Comparison of ENCODE assay signal across 7 cellular contexts in the genomic region with DNA sequence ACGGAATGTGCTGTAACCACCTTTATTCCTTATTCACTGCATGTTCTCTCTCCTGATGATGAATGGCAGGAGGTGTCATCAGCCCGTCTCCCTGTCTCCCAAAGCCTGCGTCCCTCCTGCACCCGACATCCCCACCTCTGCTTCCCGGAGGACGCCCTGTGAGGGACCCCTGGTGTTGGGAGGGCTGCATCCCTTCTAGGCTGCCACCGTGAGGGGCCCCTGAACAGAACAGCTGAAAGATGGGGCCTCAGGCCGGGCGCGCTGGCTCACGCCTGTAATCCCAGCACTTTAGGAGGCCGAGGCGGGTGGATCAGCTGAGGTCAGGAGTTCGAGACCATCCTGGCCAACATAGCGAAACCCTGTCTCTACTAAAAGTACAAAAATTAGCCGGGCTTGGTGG. TPM values are rescaled to one million over a fixed set of nuclear protein-coding genes. Genes with fewer than 3 reads are reported as not detected.
DNase-seq lines count a peak whose midpoint lies in the region; ATAC-seq and TF ChIP-seq lines count a peak whose summit lies in the region.
"Not testable (repeated sequence)": the region's sequence is repeated elsewhere in the genome, so short reads cannot be mapped to it uniquely, and the experiment has no call there.

No MANE protein-coding gene starts in this region.

- H3K4me2 ChIP-seq in mesenchymal stem cell (ENCODE audit: low read length, poor library complexity, severe bottlenecking), result not testable (repeated sequence)

- H3K4me1 Mint-ChIP-seq in T-helper 17 cell; activated naive CD8-positive, alpha-beta T cell treated with anti-CD3 and anti-CD28 coated beads, Interleukin-2, amount 10 ng/mL, durations not matched to agents 7 days and 5 days: not testable (repeated sequence)

- H3K18ac ChIP-seq in mesenchymal stem cell (ENCODE audit: low read depth in 1 of 2, low read length in 2 of 2), result not testable (repeated sequence)

- not testable (repeated sequence) for H3K4me3 ChIP-seq in mesenchymal stem cell (ENCODE audit: insufficient read depth in 1 of 2, low read depth in 1 of 2, low read length in 2 of 2); sigmoid colon

- H2AFZ ChIP-seq in mesenchymal stem cell (ENCODE audit: low read depth, low read length), result not testable (repeated sequence)

- H3K23ac ChIP-seq in mesenchymal stem cell (ENCODE audit: low read length in 2 of 2), result not testable (repeated sequence)

- H4K8ac ChIP-seq in mesenchymal stem cell (ENCODE audit: low read length), result not testable (repeated sequence)

- not testable (repeated sequence) for TF ChIP-seq EP300 in sigmoid colon (IDR thresholded peaks at IDR 0.05)

- not testable (repeated sequence) for H2BK5ac ChIP-seq in mesenchymal stem cell (ENCODE audit: low read depth, low read length, poor library complexity, severe bottlenecking)

- not testable (repeated sequence) for H3K4me3 Mint-ChIP-seq in T-helper 17 cell; activated naive CD8-positive, alpha-beta T cell treated with anti-CD3 and anti-CD28 coated beads, Interleukin-2, amount 10 ng/mL, durations not matched to agents 7 days and 5 days

- H3K4ac ChIP-seq in mesenchymal stem cell (ENCODE audit: low read depth in 1 of 2, low read length in 2 of 2), result not testable (repeated sequence)

- POLR2A ChIA-PET in activated naive CD8-positive, alpha-beta T cell treated with anti-CD3 and anti-CD28 coated beads, Interleukin-2, amount 10 ng/mL, durations not matched to agents 7 days and 5 days (lab: Charles Lee), result not testable (repeated sequence)

- H3K9me3 Mint-ChIP-seq in activated naive CD8-positive, alpha-beta T cell treated with anti-CD3 and anti-CD28 coated beads, Interleukin-2, amount 10 ng/mL, durations not matched to agents 7 days and 5 days, result peaks cover 24% of the 10 kb centered on the region

- not testable (repeated sequence) for H3K36me3 Mint-ChIP-seq in T-helper 17 cell (ENCODE audit: low read depth)
- H3K36me3 Mint-ChIP-seq in activated naive CD8-positive, alpha-beta T cell treated with anti-CD3 and anti-CD28 coated beads, Interleukin-2, amount 10 ng/mL, durations not matched to agents 7 days and 5 days, result peaks cover 59% of the 10 kb centered on the region

- peak overlapping the region; percentile 54 for H4K91ac ChIP-seq in mesenchymal stem cell (ENCODE audit: low read length)

- H2BK120ac ChIP-seq in mesenchymal stem cell (ENCODE audit: low read depth, low read length), result not testable (repeated sequence)

- H3K9me3 ChIP-seq in T-helper 17 cell (ENCODE audit: control insufficient read depth, low read length, poor library complexity, severe bottlenecking); sigmoid colon: not testable (repeated sequence)
- peaks cover 23% of the 10 kb centered on the region for H3K9me3 ChIP-seq in mesenchymal stem cell (ENCODE audit: control insufficient read depth, low read length)

- ATAC-seq in T-helper 17 cell; activated naive CD8-positive, alpha-beta T cell treated with anti-CD3 and anti-CD28 coated beads, Interleukin-2, amount 10 ng/mL, durations not matched to agents 7 days and 5 days (ENCODE audit: low read depth); left ventricle myocardium superior: not testable (repeated sequence)

- 94% methylated on average over 16 of the region's 16 CpGs for WGBS in mesenchymal stem cell
- WGBS in sigmoid colon, 2 donors, result 92 to 93% methylated on average over 16 of the region's 16 CpGs

- H3K36me3 ChIP-seq in mesenchymal stem cell (ENCODE audit: control insufficient read depth in 1 of 2, insufficient read depth in 2 of 2, low read depth in 1 of 2, low read length in 2 of 2), result peaks cover 51 to 64% of the 10 kb centered on the region in 2 experiments
- peaks cover 11 to 49% (median 26%) of the 10 kb centered on the region in 4 donors for H3K36me3 ChIP-seq in sigmoid colon

- H3K9ac ChIP-seq in mesenchymal stem cell (ENCODE audit: low read length), result not testable (repeated sequence)

- not testable (repeated sequence) for H2AK5ac ChIP-seq in mesenchymal stem cell (ENCODE audit: low read length, severe bottlenecking)

- H3K27me3 ChIP-seq in mesenchymal stem cell (ENCODE audit: control insufficient read depth in 1 of 2, insufficient read depth in 1 of 2, low read length in 2 of 2); sigmoid colon: not testable (repeated sequence)

- H3K14ac ChIP-seq in mesenchymal stem cell (ENCODE audit: low read length in 2 of 2), result not testable (repeated sequence)

- not testable (repeated sequence) for H3K79me1 ChIP-seq in mesenchymal stem cell (replicated peaks; ENCODE audit: low read length, poor library complexity, severe bottlenecking)

- TF ChIP-seq POLR2A in sigmoid colon (IDR thresholded peaks at IDR 0.05), result not testable (repeated sequence)

- DNase-seq in AG20443 (ENCODE audit: low spot score) (peak; percentile 4), left ventricle myocardium superior (peak; percentile 19), sigmoid colon (peak; percentile 44)
- not testable (repeated sequence) for DNase-seq in T-helper 17 cell, mesenchymal stem cell
- DNase-seq in activated CD8-positive, alpha-beta memory T cell treated with anti-CD3 and anti-CD28 coated beads, Interleukin-2, amount 50 U/mL, for 4 hours, result peak; percentile 11
- DNase-seq in activated naive CD8-positive, alpha-beta T cell treated with anti-CD3 and anti-CD28 coated beads, Interleukin-2, amount 10 ng/mL, durations not matched to agents 7 days and 5 days, result peak; percentile 10

- H2BK15ac ChIP-seq in mesenchymal stem cell (ENCODE audit: low read depth, poor library complexity, severe bottlenecking), result not testable (repeated sequence)

- H3K27me3 Mint-ChIP-seq in T-helper 17 cell; activated naive CD8-positive, alpha-beta T cell treated with anti-CD3 and anti-CD28 coated beads, Interleukin-2, amount 10 ng/mL, durations not matched to agents 7 days and 5 days: not testable (repeated sequence)

- H3K4me1 ChIP-seq in mesenchymal stem cell (ENCODE audit: control insufficient read depth, insufficient read depth, low read depth, low read length); sigmoid colon: not testable (repeated sequence)

- intact Hi-C loops in left ventricle myocardium superior (cut with micrococcal nuclease); sigmoid colon (cut with DNase I): not testable (repeated sequence)

- not testable (repeated sequence) for TF ChIP-seq CTCF in sigmoid colon (IDR thresholded peaks at IDR 0.05)

- H2BK12ac ChIP-seq in mesenchymal stem cell (ENCODE audit: low read length in 2 of 2), result not testable (repeated sequence)

- H3K27ac ChIP-seq in mesenchymal stem cell (ENCODE audit: low read length, poor library complexity, severe bottlenecking); sigmoid colon: not testable (repeated sequence)

- H3K27ac Mint-ChIP-seq in T-helper 17 cell, result peak overlapping the region; percentile 32
- H3K27ac Mint-ChIP-seq in activated naive CD8-positive, alpha-beta T cell treated with anti-CD3 and anti-CD28 coated beads, Interleukin-2, amount 10 ng/mL, durations not matched to agents 7 days and 5 days, result not testable (repeated sequence)

RNA-seq across cellular contexts. Expression of a gene that starts 26.4 kb away (rescaled TPM):
- total RNA-seq in T-helper 17 cell (10 to 100 TPM; 33.8 to 34.6 TPM), left ventricle myocardium superior (34.3 TPM), sigmoid colon (10 to 100 TPM; 20.8 to 30.6 (median 29.3) TPM)
- total RNA-seq in activated naive CD8-positive, alpha-beta T cell treated with anti-CD3 and anti-CD28 coated beads, Interleukin-2, amount 10 ng/mL, durations not matched to agents 7 days and 5 days, result 10 to 100 TPM; 39.4 to 42.2 TPM
- polyA plus RNA-seq in mesenchymal stem cell (2013, experiment 1 of 2), result 21.6 TPM
- 21.5 TPM for polyA plus RNA-seq in mesenchymal stem cell (2013, experiment 2 of 2)
- 10 to 100 TPM; 11.8 to 24.0 (median 21.0) TPM for polyA plus RNA-seq in sigmoid colon

RNA-seq across cellular contexts. Expression of a gene that starts 34.4 kb away (rescaled TPM):
- total RNA-seq in T-helper 17 cell (100 to 1,000 TPM; 314 to 329 TPM), left ventricle myocardium superior (172 TPM), sigmoid colon (100 to 1,000 TPM; 329 to 493 (median 469) TPM)
- total RNA-seq in activated naive CD8-positive, alpha-beta T cell treated with anti-CD3 and anti-CD28 coated beads, Interleukin-2, amount 10 ng/mL, durations not matched to agents 7 days and 5 days, result 100 to 1,000 TPM; 235 to 241 TPM
- 554 TPM for polyA plus RNA-seq in mesenchymal stem cell (2013, experiment 1 of 2)
- polyA plus RNA-seq in mesenchymal stem cell (2013, experiment 2 of 2), result 544 TPM
- 100 to 1,000 TPM; 449 to 644 (median 517) TPM for polyA plus RNA-seq in sigmoid colon
